In genomic region chr13:34414616-34415015, GRCh38 we compare ENCODE assay signal across 15 cellular contexts.
DNase-seq lines count a peak whose midpoint lies in the region; ATAC-seq and TF ChIP-seq lines count a peak whose summit lies in the region.
"Had no signal": no experiment of that assay in that cellular context is flagged by ENCODE, and none has a peak within 500 bp of the region (broad histone marks: within the 10 kb centered on the region; RNA-seq: fewer than 3 reads in every experiment).

No MANE protein-coding gene starts in this region.

- peak overlapping the region in 2 of 3 experiments; percentile 3 to 18 for H3K27ac Mint-ChIP-seq in nephron
- H3K27ac Mint-ChIP-seq: CD4-positive, alpha-beta memory T cell; GM23338; H9 had no signal

- H3K9ac ChIP-seq in PC-3 (ENCODE audit: low read length): no peak overlapping the region

- peaks cover 53% of the 10 kb centered on the region for H3K4me1 Mint-ChIP-seq in nephron
- H3K4me1 Mint-ChIP-seq: CD4-positive, alpha-beta memory T cell; GM23338 had no signal

- ATAC-seq in PC-3: no peak
- ATAC-seq in GM19328 (IDR thresholded peaks at IDR 0.05; ENCODE audit: unreplicated experiment): no peak
- ATAC-seq: GM23338, HCT116 had no signal

- no peaks in the 10 kb centered on the region for H3K27me3 ChIP-seq in PC-3 (ENCODE audit: low read length)

- peaks cover 4% of the 10 kb centered on the region for H3K27me3 Mint-ChIP-seq in nephron (ENCODE audit: low read depth)

- no peaks in the 10 kb centered on the region for H3K36me3 ChIP-seq in PC-3 (ENCODE audit: low read depth, low read length)

- intact Hi-C loops in PC-3 (cut with micrococcal nuclease): loop anchor here (5.0 to 10.0 kb wide), 3 partner anchors 57 to 308 kb away; no protein-coding TSS in a partner anchor
- intact Hi-C loops in head of caudate nucleus (cut with DNase I): no loop called here

- CTCF ChIA-PET in PC-3 (lab: Charles Lee): no interaction called here

- no peak for DNase-seq in PC-3
- peak in 33 of 42 donors; percentile 7 to 80 (median 43) for DNase-seq in head of caudate nucleus
- DNase-seq in renal cortical epithelial cell (ENCODE audit: low read depth): peak; percentile 7
- DNase-seq in GM20000 (ENCODE audit: low spot score): no peak
- DNase-seq: C1 segment of cervical spinal cord; CD4-positive, alpha-beta memory T cell; COR-L47; DMS153; DMS79 treated with DMSO at 0.1 percent for 48 hours; H9; HFFc6 had no signal

- H3K27ac ChIP-seq in PC-3 (ENCODE audit: low read length): peak overlapping the region; percentile 98; the same call in 1 of the 2 replicates

- no peaks in the 10 kb centered on the region for H3K9me3 ChIP-seq in PC-3 (ENCODE audit: low read length)

- no peak overlapping the region for H2AFZ ChIP-seq in PC-3 (ENCODE audit: low read length)
- H2AFZ ChIP-seq: GM23338 had no signal

- H3K9me2 ChIP-seq in PC-3 (replicated peaks; ENCODE audit: low read length): no peaks in the 10 kb centered on the region

- POLR2A ChIA-PET in PC-3 (lab: Charles Lee; ENCODE audit: unreplicated experiment): no interaction called here

- no TSS peak for BruUV-seq in PC-3 (replicated peaks; lab: Mats Ljungman, UMichigan)

- no peaks in the 10 kb centered on the region for H4K20me1 ChIP-seq in PC-3 (ENCODE audit: low read length)

- no peaks in the 10 kb centered on the region for H3K79me2 ChIP-seq in PC-3 (ENCODE audit: low read length)

- H3K4me2 ChIP-seq in PC-3 (ENCODE audit: low read length): no peak overlapping the region
- H3K4me2 ChIP-seq: GM23338 had no signal

- H3K4me3 Mint-ChIP-seq in nephron: no peak overlapping the region
- H3K4me3 Mint-ChIP-seq: CD4-positive, alpha-beta memory T cell; GM23338; H9 had no signal

- no peaks in the 10 kb centered on the region for H3K9me3 Mint-ChIP-seq in nephron
- H3K9me3 Mint-ChIP-seq: GM23338, H9, HFFc6 had no signal

- no peaks in the 10 kb centered on the region for H3K36me3 Mint-ChIP-seq in nephron (ENCODE audit: low read depth)
- H3K36me3 Mint-ChIP-seq: CD4-positive, alpha-beta memory T cell had no signal

- TF ChIP-seq CTCF in PC-3 (conservative IDR thresholded peaks at IDR 0.05; ENCODE audit: low read depth, low read length) (no peak), nephron (IDR thresholded peaks at IDR 0.05; ENCODE audit: unreplicated experiment in 3 of 3) (no peak), GM20000 (IDR thresholded peaks at IDR 0.05; ENCODE audit: extremely low read depth, missing control alignments) (no peak)

- H3F3A ChIP-seq in PC-3 (ENCODE audit: low read length, unreplicated experiment): peaks cover 12% of the 10 kb centered on the region

- H3K4me1 ChIP-seq in PC-3 (ENCODE audit: insufficient read depth, low read length): peaks cover 46% of the 10 kb centered on the region

- no peak overlapping the region for H3K4me3 ChIP-seq in PC-3 (ENCODE audit: low read length)
- H3K4me3 ChIP-seq: GM23338 had no signal

Comparison
In these comparisons a context has a peak if more than half of its experiments do, and no peak if none do; other contexts are left out.
1. DNase-seq: peak in head of caudate nucleus (33 of 42) and renal cortical epithelial cell (single experiment); none in PC-3 (single experiment) and GM20000 (single experiment).